ENCODE assay signal across 1 cellular context in genomic region chr19:8371011-8371804, GRCh38.
TF ChIP-seq lines count a peak whose summit lies in the region.

No MANE protein-coding gene starts in this region.

TF ChIP-seq in HepG2, 621 proteins besides CTCF, POLR2A, EP300 and RAD21 (continued from another document):
- TF ChIP-seq MED1 (CRISPR knock-in tag; IDR thresholded peaks at IDR 0.05): no peak
- TF ChIP-seq ZNF629 (CRISPR knock-in tag; conservative IDR thresholded peaks at IDR 0.05): peak; percentile 67; the same call in 1 of the 2 replicates
- TF ChIP-seq, protein P1, sequence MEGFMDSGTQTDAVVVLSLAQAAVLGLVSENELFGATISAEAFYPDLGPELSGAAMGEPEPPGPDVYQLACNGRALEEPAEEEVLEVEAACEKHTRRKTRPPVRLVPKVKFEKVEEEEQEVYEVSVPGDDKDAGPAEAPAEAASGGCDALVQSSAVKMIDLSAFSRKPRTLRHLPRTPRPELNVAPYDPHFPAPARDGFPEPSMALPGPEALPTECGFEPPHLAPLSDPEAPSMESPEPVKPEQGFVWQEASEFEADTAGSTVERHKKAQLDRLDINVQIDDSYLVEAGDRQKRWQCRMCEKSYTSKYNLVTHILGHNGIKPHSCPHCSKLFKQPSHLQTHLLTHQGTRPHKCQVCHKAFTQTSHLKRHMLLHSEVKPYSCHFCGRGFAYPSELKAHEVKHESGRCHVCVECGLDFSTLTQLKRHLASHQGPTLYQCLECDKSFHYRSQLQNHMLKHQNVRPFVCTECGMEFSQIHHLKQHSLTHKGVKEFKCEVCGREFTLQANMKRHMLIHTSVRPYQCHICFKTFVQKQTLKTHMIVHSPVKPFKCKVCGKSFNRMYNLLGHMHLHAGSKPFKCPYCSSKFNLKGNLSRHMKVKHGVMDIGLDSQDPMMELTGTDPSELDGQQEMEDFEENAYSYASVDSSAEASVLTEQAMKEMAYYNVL (CRISPR knock-in tag; IDR thresholded peaks at IDR 0.05; ENCODE audit: borderline replicate concordance): peak; percentile 41; the same call in 1 of the 2 replicates
- TF ChIP-seq, protein P2, sequence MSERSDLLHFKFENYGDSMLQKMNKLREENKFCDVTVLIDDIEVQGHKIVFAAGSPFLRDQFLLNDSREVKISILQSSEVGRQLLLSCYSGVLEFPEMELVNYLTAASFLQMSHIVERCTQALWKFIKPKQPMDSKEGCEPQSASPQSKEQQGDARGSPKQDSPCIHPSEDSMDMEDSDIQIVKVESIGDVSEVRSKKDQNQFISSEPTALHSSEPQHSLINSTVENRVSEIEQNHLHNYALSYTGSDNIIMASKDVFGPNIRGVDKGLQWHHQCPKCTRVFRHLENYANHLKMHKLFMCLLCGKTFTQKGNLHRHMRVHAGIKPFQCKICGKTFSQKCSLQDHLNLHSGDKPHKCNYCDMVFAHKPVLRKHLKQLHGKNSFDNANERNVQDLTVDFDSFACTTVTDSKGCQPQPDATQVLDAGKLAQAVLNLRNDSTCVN (CRISPR knock-in tag; IDR thresholded peaks at IDR 0.05; ENCODE audit: borderline replicate concordance): no peak
- TF ChIP-seq, protein P3, sequence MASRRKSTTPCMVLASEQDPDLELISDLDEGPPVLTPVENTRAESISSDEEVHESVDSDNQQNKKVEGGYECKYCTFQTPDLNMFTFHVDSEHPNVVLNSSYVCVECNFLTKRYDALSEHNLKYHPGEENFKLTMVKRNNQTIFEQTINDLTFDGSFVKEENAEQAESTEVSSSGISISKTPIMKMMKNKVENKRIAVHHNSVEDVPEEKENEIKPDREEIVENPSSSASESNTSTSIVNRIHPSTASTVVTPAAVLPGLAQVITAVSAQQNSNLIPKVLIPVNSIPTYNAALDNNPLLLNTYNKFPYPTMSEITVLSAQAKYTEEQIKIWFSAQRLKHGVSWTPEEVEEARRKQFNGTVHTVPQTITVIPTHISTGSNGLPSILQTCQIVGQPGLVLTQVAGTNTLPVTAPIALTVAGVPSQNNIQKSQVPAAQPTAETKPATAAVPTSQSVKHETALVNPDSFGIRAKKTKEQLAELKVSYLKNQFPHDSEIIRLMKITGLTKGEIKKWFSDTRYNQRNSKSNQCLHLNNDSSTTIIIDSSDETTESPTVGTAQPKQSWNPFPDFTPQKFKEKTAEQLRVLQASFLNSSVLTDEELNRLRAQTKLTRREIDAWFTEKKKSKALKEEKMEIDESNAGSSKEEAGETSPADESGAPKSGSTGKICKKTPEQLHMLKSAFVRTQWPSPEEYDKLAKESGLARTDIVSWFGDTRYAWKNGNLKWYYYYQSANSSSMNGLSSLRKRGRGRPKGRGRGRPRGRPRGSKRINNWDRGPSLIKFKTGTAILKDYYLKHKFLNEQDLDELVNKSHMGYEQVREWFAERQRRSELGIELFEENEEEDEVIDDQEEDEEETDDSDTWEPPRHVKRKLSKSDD (CRISPR knock-in tag; IDR thresholded peaks at IDR 0.05; ENCODE audit: low read depth): 0 out of 2 replicates have a peak, but pooled peaks have one; percentile 51
- no peak for TF ChIP-seq TEAD3 (CRISPR knock-in tag; optimal IDR thresholded peaks at IDR 0.05; ENCODE audit: borderline replicate concordance)
- TF ChIP-seq ZNF274 (CRISPR knock-in tag; IDR thresholded peaks at IDR 0.05): peak; percentile 53; the same call in 1 of the 2 replicates
- no peak for TF ChIP-seq ZNF282 (IDR thresholded peaks at IDR 0.05; ENCODE audit: partially characterized antibody)
- 0 out of 2 replicates have a peak, but pooled peaks have one; percentile 19 for TF ChIP-seq HNF4A (CRISPR knock-in tag; IDR thresholded peaks at IDR 0.05)
- TF ChIP-seq, protein P4, sequence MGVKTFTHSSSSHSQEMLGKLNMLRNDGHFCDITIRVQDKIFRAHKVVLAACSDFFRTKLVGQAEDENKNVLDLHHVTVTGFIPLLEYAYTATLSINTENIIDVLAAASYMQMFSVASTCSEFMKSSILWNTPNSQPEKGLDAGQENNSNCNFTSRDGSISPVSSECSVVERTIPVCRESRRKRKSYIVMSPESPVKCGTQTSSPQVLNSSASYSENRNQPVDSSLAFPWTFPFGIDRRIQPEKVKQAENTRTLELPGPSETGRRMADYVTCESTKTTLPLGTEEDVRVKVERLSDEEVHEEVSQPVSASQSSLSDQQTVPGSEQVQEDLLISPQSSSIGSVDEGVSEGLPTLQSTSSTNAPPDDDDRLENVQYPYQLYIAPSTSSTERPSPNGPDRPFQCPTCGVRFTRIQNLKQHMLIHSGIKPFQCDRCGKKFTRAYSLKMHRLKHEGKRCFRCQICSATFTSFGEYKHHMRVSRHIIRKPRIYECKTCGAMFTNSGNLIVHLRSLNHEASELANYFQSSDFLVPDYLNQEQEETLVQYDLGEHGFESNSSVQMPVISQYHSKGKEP (CRISPR knock-in tag; IDR thresholded peaks at IDR 0.05): no peak
- TF ChIP-seq SOX6 (IDR thresholded peaks at IDR 0.05): no peak
- peak; percentile 44 for TF ChIP-seq SOX6 (CRISPR knock-in tag; IDR thresholded peaks at IDR 0.05)
- TF ChIP-seq GTF3A (CRISPR knock-in tag; conservative IDR thresholded peaks at IDR 0.05): no peak
- 0 out of 2 replicates have a peak, but pooled peaks have one; percentile 44 for TF ChIP-seq PAXIP1 (CRISPR knock-in tag; conservative IDR thresholded peaks at IDR 0.05)
- no peak for TF ChIP-seq HNF4G (IDR thresholded peaks at IDR 0.05; ENCODE audit: borderline replicate concordance, low read depth, low read length)
- TF ChIP-seq HNF4G (CRISPR knock-in tag; IDR thresholded peaks at IDR 0.05; ENCODE audit: borderline replicate concordance, low read depth): 0 out of 2 replicates have a peak, but pooled peaks have one; percentile 37
